1 cellular context compared by ENCODE assay signal in the genomic region with DNA sequence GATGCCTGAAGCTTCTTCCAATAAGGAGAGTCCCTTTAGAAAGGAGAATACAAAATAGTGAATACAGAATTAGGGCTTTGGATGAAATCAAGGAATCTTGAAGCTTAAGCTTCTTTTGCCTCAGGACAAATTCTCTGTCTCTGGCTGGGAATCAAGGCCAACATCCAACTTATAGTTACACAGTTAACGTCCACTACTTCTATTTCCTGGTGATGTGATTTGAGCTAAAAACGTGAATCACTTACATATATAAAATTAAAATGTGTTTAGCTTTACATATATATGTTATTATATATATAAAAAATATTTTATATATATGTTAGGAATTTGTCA.
TF ChIP-seq lines count a peak whose summit lies in the region.

No MANE protein-coding gene starts in this region.

TF ChIP-seq in K562, 482 proteins besides CTCF, POLR2A, EP300 and RAD21:
- no peak for TF ChIP-seq PHB2 (IDR thresholded peaks at IDR 0.05; ENCODE audit: low read depth)
- TF ChIP-seq TAF7 (tag; IDR thresholded peaks at IDR 0.05), result no peak
- no peak for TF ChIP-seq MYNN (IDR thresholded peaks at IDR 0.05)
- TF ChIP-seq MYNN (CRISPR knock-in tag; IDR thresholded peaks at IDR 0.05), result no peak
- TF ChIP-seq KAT8 (IDR thresholded peaks at IDR 0.05; ENCODE audit: low read depth), result no peak
- TF ChIP-seq YBX1 (IDR thresholded peaks at IDR 0.05), result no peak
- no peak for TF ChIP-seq CXXC5 (CRISPR knock-in tag; IDR thresholded peaks at IDR 0.05)
- no peak for TF ChIP-seq ZNF121 (CRISPR knock-in tag; conservative IDR thresholded peaks at IDR 0.05)
